Comparison of ENCODE assay signal across 1 cellular context in genomic region chr16:67641779-67642708, GRCh38.
TF ChIP-seq lines count a peak whose summit lies in the region.

No MANE protein-coding gene starts in this region.

TF ChIP-seq in H1, 55 proteins besides CTCF, POLR2A, EP300 and RAD21:
- no peak for TF ChIP-seq ASH2L (IDR thresholded peaks at IDR 0.05; ENCODE audit: low read length)
- TF ChIP-seq PHF8 (conservative IDR thresholded peaks at IDR 0.05; ENCODE audit: low read depth, low read length): no peak
